In the genomic region with DNA sequence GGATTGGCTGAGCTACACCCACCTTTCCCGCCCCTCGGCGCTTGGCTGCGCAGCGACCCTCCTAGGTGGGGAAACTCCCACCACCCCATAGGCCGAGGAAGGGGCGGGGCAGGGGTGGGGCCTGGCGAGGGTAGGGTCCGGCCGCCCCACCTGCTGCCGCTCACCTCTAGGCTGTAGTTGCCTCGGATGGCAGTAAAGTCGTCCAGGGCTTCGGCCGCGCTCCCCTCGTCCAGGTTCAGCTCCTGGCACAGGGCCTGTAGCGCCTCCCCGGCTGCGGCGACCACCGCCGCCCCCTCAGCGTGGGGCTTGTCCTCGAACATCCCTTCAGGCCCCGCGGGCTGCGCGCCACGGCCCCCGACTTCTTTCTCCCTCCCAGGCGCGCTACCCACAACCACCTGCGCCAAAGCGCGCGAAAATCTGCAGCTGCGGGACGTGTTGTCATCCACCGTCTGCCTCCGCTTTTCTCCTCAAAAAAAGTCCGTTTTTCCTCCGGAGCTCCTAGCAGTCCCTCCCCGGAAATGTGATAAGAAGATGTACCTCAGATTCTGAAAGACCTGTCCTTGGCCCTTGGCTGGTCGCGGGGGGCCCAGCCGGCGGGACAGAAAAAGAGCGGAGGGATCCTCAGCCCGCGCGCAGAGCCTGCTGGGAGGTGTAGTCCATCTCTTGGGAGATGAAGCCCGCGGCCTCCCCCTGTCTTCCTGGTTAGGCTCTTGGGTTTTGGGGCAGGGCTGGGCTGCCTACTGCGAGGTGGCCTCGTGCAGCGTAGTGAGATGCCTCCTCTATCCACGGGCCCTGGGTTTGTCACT, we compare ENCODE assay signal across 8 cellular contexts. TPM values are rescaled to one million over a fixed set of nuclear protein-coding genes. Genes with fewer than 3 reads are reported as not detected.
DNase-seq lines count a peak whose midpoint lies in the region; ATAC-seq and TF ChIP-seq lines count a peak whose summit lies in the region.

A gene with protein sequence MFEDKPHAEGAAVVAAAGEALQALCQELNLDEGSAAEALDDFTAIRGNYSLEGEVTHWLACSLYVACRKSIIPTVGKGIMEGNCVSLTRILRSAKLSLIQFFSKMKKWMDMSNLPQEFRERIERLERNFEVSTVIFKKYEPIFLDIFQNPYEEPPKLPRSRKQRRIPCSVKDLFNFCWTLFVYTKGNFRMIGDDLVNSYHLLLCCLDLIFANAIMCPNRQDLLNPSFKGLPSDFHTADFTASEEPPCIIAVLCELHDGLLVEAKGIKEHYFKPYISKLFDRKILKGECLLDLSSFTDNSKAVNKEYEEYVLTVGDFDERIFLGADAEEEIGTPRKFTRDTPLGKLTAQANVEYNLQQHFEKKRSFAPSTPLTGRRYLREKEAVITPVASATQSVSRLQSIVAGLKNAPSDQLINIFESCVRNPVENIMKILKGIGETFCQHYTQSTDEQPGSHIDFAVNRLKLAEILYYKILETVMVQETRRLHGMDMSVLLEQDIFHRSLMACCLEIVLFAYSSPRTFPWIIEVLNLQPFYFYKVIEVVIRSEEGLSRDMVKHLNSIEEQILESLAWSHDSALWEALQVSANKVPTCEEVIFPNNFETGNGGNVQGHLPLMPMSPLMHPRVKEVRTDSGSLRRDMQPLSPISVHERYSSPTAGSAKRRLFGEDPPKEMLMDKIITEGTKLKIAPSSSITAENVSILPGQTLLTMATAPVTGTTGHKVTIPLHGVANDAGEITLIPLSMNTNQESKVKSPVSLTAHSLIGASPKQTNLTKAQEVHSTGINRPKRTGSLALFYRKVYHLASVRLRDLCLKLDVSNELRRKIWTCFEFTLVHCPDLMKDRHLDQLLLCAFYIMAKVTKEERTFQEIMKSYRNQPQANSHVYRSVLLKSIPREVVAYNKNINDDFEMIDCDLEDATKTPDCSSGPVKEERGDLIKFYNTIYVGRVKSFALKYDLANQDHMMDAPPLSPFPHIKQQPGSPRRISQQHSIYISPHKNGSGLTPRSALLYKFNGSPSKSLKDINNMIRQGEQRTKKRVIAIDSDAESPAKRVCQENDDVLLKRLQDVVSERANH (minus strand): TSS at position 389 of the 806 bp plus-strand sequence. CDS start 69 bp downstream, at position 320.

- TF ChIP-seq POLR2A in GM10847 (IDR thresholded peaks at IDR 0.05; ENCODE audit: extremely low read depth, insufficient read length) (peak; percentile 69), upper lobe of left lung (IDR thresholded peaks at IDR 0.05) (peak in 2 of 4 donors; percentile 53 to 61)

- H3K4me1 ChIP-seq in adipocyte (ENCODE audit: control insufficient read depth, insufficient read depth, low read length) (peaks cover 5% of the 10 kb centered on the region), heart right ventricle (peaks cover 3 to 18% (median 11%) of the 10 kb centered on the region in 9 donors), upper lobe of left lung (peaks cover 8 to 18% (median 10%) of the 10 kb centered on the region in 4 donors)

- TF ChIP-seq CTCF in heart right ventricle (IDR thresholded peaks at IDR 0.05) (peak in 7 of 9 donors; percentile 15 to 66 (median 44)), upper lobe of left lung (IDR thresholded peaks at IDR 0.05) (peak in 4 of 6 experiments; percentile 11 to 63 (median 29))

- intact Hi-C loops in heart right ventricle (cut with DNase I) = no loop called here
- intact Hi-C loops in posterior cingulate gyrus (cut with DNase I) = loop anchor here (1.0 kb wide), 1 partner anchor 146 kb away; no protein-coding TSS in a partner anchor

- H3K36me3 ChIP-seq in adipocyte (ENCODE audit: control insufficient read depth, insufficient read depth, low read length, severe bottlenecking) (no peaks in the 10 kb centered on the region), heart right ventricle (peaks cover 0 to 9% (median 0%) of the 10 kb centered on the region in 9 donors), upper lobe of left lung (no peaks in the 10 kb centered on the region)

- peak within 1 kb of the TSS in 9 of 10 donors; percentile 41 to 89 (median 65) for H3K27ac ChIP-seq in heart right ventricle
- H3K27ac ChIP-seq in upper lobe of left lung = peak within 1 kb of the TSS; percentile 39 to 84 (median 66)

- H3K4me3 ChIP-seq in adipocyte (ENCODE audit: low read length) (peak within 1 kb of the TSS; percentile 93), heart right ventricle (peak within 1 kb of the TSS; percentile 66 to 94 (median 87)), upper lobe of left lung (peak within 1 kb of the TSS; percentile 69 to 96 (median 84))

- H3K27me3 ChIP-seq in adipocyte (replicated peaks; ENCODE audit: control insufficient read depth, insufficient read depth, low read length) (no peaks in the 10 kb centered on the region), heart right ventricle (no peaks in the 10 kb centered on the region), upper lobe of left lung (no peaks in the 10 kb centered on the region)

- peak in 1 of 4 donors; percentile 11 for TF ChIP-seq EP300 in upper lobe of left lung (IDR thresholded peaks at IDR 0.05)

- H3K9me3 ChIP-seq in adipocyte (ENCODE audit: control insufficient read depth, low read length) = no peaks in the 10 kb centered on the region
- no peaks in the 10 kb centered on the region for H3K9me3 ChIP-seq in heart right ventricle
- H3K9me3 ChIP-seq in upper lobe of left lung = no peaks in the 10 kb centered on the region

- ATAC-seq in HG02759 (IDR thresholded peaks at IDR 0.05; ENCODE audit: unreplicated experiment) (peak; percentile 81), heart right ventricle (peak; percentile 90 to 96 (median 95)), upper lobe of left lung (ENCODE audit: low FRiP score in 2 of 2) (peak; percentile 93 to 96)

- 0% methylated on average over 58 of the region's 58 CpGs for WGBS in heart right ventricle, 2 donors
- WGBS in upper lobe of left lung, 2 donors = 0% methylated on average over 22 to 50 of the region's 58 CpGs

- DNase-seq in NCI-H1417 treated with DMSO at 0.1 percent for 48 hours (lab: John Stamatoyannopoulos, UW) (peak; percentile 85), T follicular helper cell (ENCODE audit: low read depth) (peak; percentile 78), adipocyte (ENCODE audit: low read depth) (peak; percentile 89), heart right ventricle (peak; percentile 82 to 85), posterior cingulate gyrus (peak; percentile 75 to 97 (median 84)), upper lobe of left lung (peak; percentile 82 to 95)

- H3K9ac ChIP-seq in adipocyte (ENCODE audit: low read length) = peak within 1 kb of the TSS; percentile 83

RNA-seq across cellular contexts. Expression of the gene that starts here (rescaled TPM):
- total RNA-seq in heart right ventricle = 1 to 10 TPM; 2.7 to 6.5 (median 4.2) TPM
- 1 to 10 TPM in 1 of 2 donors, under 1 TPM in 1; 0.97 to 1.3 TPM for polyA plus RNA-seq in heart right ventricle
- 10 to 100 TPM in 3 of 6 donors, 1 to 10 TPM in 3; 5.0 to 32.5 (median 10.4) TPM for total RNA-seq in upper lobe of left lung

Comparison
In these comparisons a context has a peak if more than half of its experiments do, and no peak if none do; other contexts are left out.
1. Peak in every context shown above with its lines: DNase-seq, ATAC-seq, H3K4me3 ChIP-seq and H3K27ac ChIP-seq.